ENCODE assay signal across 1 cellular context in genomic region chr17:66228887-66229782, GRCh38.
TF ChIP-seq lines count a peak whose summit lies in the region.

A gene with protein sequence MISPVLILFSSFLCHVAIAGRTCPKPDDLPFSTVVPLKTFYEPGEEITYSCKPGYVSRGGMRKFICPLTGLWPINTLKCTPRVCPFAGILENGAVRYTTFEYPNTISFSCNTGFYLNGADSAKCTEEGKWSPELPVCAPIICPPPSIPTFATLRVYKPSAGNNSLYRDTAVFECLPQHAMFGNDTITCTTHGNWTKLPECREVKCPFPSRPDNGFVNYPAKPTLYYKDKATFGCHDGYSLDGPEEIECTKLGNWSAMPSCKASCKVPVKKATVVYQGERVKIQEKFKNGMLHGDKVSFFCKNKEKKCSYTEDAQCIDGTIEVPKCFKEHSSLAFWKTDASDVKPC (minus strand): TSS chr17:66229415. CDS start chr17:66229379, 36 bp downstream.

TF ChIP-seq in HepG2, 621 proteins besides CTCF, POLR2A, EP300 and RAD21 (continued from another document and continues in another):
- TF ChIP-seq, protein P1, sequence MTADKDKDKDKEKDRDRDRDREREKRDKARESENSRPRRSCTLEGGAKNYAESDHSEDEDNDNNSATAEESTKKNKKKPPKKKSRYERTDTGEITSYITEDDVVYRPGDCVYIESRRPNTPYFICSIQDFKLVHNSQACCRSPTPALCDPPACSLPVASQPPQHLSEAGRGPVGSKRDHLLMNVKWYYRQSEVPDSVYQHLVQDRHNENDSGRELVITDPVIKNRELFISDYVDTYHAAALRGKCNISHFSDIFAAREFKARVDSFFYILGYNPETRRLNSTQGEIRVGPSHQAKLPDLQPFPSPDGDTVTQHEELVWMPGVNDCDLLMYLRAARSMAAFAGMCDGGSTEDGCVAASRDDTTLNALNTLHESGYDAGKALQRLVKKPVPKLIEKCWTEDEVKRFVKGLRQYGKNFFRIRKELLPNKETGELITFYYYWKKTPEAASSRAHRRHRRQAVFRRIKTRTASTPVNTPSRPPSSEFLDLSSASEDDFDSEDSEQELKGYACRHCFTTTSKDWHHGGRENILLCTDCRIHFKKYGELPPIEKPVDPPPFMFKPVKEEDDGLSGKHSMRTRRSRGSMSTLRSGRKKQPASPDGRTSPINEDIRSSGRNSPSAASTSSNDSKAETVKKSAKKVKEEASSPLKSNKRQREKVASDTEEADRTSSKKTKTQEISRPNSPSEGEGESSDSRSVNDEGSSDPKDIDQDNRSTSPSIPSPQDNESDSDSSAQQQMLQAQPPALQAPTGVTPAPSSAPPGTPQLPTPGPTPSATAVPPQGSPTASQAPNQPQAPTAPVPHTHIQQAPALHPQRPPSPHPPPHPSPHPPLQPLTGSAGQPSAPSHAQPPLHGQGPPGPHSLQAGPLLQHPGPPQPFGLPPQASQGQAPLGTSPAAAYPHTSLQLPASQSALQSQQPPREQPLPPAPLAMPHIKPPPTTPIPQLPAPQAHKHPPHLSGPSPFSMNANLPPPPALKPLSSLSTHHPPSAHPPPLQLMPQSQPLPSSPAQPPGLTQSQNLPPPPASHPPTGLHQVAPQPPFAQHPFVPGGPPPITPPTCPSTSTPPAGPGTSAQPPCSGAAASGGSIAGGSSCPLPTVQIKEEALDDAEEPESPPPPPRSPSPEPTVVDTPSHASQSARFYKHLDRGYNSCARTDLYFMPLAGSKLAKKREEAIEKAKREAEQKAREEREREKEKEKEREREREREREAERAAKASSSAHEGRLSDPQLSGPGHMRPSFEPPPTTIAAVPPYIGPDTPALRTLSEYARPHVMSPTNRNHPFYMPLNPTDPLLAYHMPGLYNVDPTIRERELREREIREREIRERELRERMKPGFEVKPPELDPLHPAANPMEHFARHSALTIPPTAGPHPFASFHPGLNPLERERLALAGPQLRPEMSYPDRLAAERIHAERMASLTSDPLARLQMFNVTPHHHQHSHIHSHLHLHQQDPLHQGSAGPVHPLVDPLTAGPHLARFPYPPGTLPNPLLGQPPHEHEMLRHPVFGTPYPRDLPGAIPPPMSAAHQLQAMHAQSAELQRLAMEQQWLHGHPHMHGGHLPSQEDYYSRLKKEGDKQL (CRISPR knock-in tag; IDR thresholded peaks at IDR 0.05; ENCODE audit: low read depth), result peak; percentile 20; the same call in 1 of the 2 replicates
- TF ChIP-seq, protein P2, sequence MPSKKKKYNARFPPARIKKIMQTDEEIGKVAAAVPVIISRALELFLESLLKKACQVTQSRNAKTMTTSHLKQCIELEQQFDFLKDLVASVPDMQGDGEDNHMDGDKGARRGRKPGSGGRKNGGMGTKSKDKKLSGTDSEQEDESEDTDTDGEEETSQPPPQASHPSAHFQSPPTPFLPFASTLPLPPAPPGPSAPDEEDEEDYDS (CRISPR knock-in tag; IDR thresholded peaks at IDR 0.05), result peak; percentile 99
- no peak for TF ChIP-seq EZH2 (conservative IDR thresholded peaks at IDR 0.05; ENCODE audit: low read depth, low read length)
- TF ChIP-seq KLF16 (CRISPR knock-in tag; IDR thresholded peaks at IDR 0.05), result peak in 1 of 2 experiments; percentile 87; a peak in 2 of 4 replicates
- peak; percentile 96 for TF ChIP-seq SNAI1 (CRISPR knock-in tag; IDR thresholded peaks at IDR 0.05; ENCODE audit: borderline replicate concordance)
- peak; percentile 98 for TF ChIP-seq HNRNPUL1 (IDR thresholded peaks at IDR 0.05; ENCODE audit: low read depth, low read length)
- TF ChIP-seq HMGXB4 (CRISPR knock-in tag; IDR thresholded peaks at IDR 0.05; ENCODE audit: borderline replicate concordance in 1 of 2, low read depth in 1 of 2), result peak; percentile 64 to 74; a peak in 2 of 4 replicates
- peak; percentile 91 for TF ChIP-seq GATAD2A (CRISPR knock-in tag; IDR thresholded peaks at IDR 0.05)
- TF ChIP-seq, protein P3, sequence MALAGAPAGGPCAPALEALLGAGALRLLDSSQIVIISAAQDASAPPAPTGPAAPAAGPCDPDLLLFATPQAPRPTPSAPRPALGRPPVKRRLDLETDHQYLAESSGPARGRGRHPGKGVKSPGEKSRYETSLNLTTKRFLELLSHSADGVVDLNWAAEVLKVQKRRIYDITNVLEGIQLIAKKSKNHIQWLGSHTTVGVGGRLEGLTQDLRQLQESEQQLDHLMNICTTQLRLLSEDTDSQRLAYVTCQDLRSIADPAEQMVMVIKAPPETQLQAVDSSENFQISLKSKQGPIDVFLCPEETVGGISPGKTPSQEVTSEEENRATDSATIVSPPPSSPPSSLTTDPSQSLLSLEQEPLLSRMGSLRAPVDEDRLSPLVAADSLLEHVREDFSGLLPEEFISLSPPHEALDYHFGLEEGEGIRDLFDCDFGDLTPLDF (CRISPR knock-in tag; IDR thresholded peaks at IDR 0.05), result 0 out of 2 replicates have a peak, but pooled peaks have one; percentile 66
- TF ChIP-seq FOXK2 (IDR thresholded peaks at IDR 0.05), result 0 out of 2 replicates have a peak, but pooled peaks have one; percentile 42
- TF ChIP-seq KAT8 (CRISPR knock-in tag; IDR thresholded peaks at IDR 0.05), result peak; percentile 69
- TF ChIP-seq BRCA1 (CRISPR knock-in tag; IDR thresholded peaks at IDR 0.05), result peak; percentile 87; the same call in 1 of the 2 replicates
- TF ChIP-seq KLF6 (CRISPR knock-in tag; IDR thresholded peaks at IDR 0.05), result peak; percentile 32; the same call in 1 of the 2 replicates
- peak; percentile 94 for TF ChIP-seq MED1 (CRISPR knock-in tag; IDR thresholded peaks at IDR 0.05)
- peak; percentile 81; the same call in 1 of the 2 replicates for TF ChIP-seq ZNF569 (CRISPR knock-in tag; IDR thresholded peaks at IDR 0.05; ENCODE audit: borderline replicate concordance)
- TF ChIP-seq, protein P4, sequence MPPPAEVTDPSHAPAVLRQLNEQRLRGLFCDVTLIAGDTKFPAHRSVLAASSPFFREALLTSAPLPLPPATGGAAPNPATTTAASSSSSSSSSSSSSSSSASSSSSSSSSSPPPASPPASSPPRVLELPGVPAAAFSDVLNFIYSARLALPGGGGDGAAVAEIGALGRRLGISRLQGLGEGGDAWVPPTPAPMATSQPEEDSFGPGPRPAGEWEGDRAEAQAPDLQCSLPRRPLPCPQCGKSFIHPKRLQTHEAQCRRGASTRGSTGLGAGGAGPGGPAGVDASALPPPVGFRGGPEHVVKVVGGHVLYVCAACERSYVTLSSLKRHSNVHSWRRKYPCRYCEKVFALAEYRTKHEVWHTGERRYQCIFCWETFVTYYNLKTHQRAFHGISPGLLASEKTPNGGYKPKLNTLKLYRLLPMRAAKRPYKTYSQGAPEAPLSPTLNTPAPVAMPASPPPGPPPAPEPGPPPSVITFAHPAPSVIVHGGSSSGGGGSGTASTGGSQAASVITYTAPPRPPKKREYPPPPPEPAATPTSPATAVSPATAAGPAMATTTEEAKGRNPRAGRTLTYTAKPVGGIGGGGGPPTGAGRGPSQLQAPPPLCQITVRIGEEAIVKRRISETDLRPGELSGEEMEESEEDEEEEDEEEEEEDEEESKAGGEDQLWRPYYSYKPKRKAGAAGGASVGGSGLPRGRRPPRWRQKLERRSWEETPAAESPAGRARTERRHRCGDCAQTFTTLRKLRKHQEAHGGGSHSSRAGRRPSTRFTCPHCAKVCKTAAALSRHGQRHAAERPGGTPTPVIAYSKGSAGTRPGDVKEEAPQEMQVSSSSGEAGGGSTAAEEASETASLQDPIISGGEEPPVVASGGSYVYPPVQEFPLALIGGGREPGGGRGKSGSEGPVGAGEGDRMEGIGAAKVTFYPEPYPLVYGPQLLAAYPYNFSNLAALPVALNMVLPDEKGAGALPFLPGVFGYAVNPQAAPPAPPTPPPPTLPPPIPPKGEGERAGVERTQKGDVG (CRISPR knock-in tag; IDR thresholded peaks at IDR 0.05; ENCODE audit: borderline replicate concordance), result peak; percentile 68; the same call in 1 of the 2 replicates
- peak; percentile 85 for TF ChIP-seq MIXL1 (CRISPR knock-in tag; IDR thresholded peaks at IDR 0.05)
- peak; percentile 60 for TF ChIP-seq ZNF781 (CRISPR knock-in tag; IDR thresholded peaks at IDR 0.05; ENCODE audit: borderline replicate concordance, not compliant biosample characterization)
- peak; percentile 49 for TF ChIP-seq RFXAP (CRISPR knock-in tag; IDR thresholded peaks at IDR 0.05; ENCODE audit: borderline replicate concordance)
- TF ChIP-seq NR2F1 (CRISPR knock-in tag; IDR thresholded peaks at IDR 0.05), result peak in 1 of 2 experiments; percentile 30; a peak in 1 of 4 replicates
- no peak for TF ChIP-seq MAZ (IDR thresholded peaks at IDR 0.05; ENCODE audit: borderline replicate concordance, low read depth, low read length)
- TF ChIP-seq MAZ (CRISPR knock-in tag; IDR thresholded peaks at IDR 0.05; ENCODE audit: low read depth), result no peak
- no peak for TF ChIP-seq ZNF704 (CRISPR knock-in tag; IDR thresholded peaks at IDR 0.05; ENCODE audit: borderline replicate concordance)
- peak; percentile 84; the same call in 1 of the 2 replicates for TF ChIP-seq SIX1 (CRISPR knock-in tag; IDR thresholded peaks at IDR 0.05; ENCODE audit: borderline replicate concordance)
- TF ChIP-seq ARID2 (CRISPR knock-in tag; IDR thresholded peaks at IDR 0.05; ENCODE audit: borderline replicate concordance), result peak; percentile 87; the same call in 1 of the 2 replicates
- peak; percentile 94 for TF ChIP-seq ISL2 (CRISPR knock-in tag; IDR thresholded peaks at IDR 0.05)
- TF ChIP-seq, protein P5, sequence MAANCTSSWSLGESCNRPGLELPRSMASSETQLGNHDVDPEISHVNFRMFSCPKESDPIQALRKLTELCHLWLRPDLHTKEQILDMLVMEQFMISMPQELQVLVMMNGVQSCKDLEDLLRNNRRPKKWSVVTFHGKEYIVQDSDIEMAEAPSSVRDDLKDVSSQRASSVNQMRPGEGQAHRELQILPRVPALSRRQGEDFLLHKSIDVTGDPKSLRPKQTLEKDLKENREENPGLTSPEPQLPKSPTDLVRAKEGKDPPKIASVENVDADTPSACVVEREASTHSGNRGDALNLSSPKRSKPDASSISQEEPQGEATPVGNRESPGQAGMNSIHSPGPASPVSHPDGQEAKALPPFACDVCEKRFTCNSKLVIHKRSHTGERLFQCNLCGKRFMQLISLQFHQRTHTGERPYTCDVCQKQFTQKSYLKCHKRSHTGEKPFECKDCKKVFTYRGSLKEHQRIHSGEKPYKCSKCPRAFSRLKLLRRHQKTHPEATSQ (CRISPR knock-in tag; IDR thresholded peaks at IDR 0.05; ENCODE audit: borderline replicate concordance), result peak; percentile 74; the same call in 1 of the 2 replicates
- no peak for TF ChIP-seq SOX6 (IDR thresholded peaks at IDR 0.05)
- TF ChIP-seq SOX6 (CRISPR knock-in tag; IDR thresholded peaks at IDR 0.05), result peak; percentile 91
- TF ChIP-seq ZNF777 (CRISPR knock-in tag; IDR thresholded peaks at IDR 0.05), result 0 out of 2 replicates have a peak, but pooled peaks have one; percentile 42
- TF ChIP-seq ISX (CRISPR knock-in tag; conservative IDR thresholded peaks at IDR 0.05), result 0 out of 2 replicates have a peak, but pooled peaks have one; percentile 63
- peak; percentile 16 for TF ChIP-seq ZEB1 (IDR thresholded peaks at IDR 0.05; ENCODE audit: insufficient replicate concordance, low read depth)
- TF ChIP-seq BRD4 (CRISPR knock-in tag; IDR thresholded peaks at IDR 0.05), result peak; percentile 73; the same call in 1 of the 2 replicates
- TF ChIP-seq NFKB2 (CRISPR knock-in tag; IDR thresholded peaks at IDR 0.05; ENCODE audit: borderline replicate concordance), result peak; percentile 27; the same call in 1 of the 2 replicates
- 0 out of 2 replicates have a peak, but pooled peaks have one; percentile 23 for TF ChIP-seq TP53 (CRISPR knock-in tag; conservative IDR thresholded peaks at IDR 0.05)
- TF ChIP-seq ZSCAN12 (CRISPR knock-in tag; IDR thresholded peaks at IDR 0.05), result peak; percentile 77; the same call in 1 of the 2 replicates
- TF ChIP-seq, protein P6, sequence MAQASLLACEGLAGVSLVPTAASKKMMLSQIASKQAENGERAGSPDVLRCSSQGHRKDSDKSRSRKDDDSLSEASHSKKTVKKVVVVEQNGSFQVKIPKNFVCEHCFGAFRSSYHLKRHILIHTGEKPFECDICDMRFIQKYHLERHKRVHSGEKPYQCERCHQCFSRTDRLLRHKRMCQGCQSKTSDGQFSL (CRISPR knock-in tag; IDR thresholded peaks at IDR 0.05), result 0 out of 2 replicates have a peak, but pooled peaks have one; percentile 51
- TF ChIP-seq ELF4 (CRISPR knock-in tag; IDR thresholded peaks at IDR 0.05; ENCODE audit: borderline replicate concordance), result 0 out of 2 replicates have a peak, but pooled peaks have one; percentile 18
- peak; percentile 61; the same call in 1 of the 2 replicates for TF ChIP-seq IKZF5 (CRISPR knock-in tag; IDR thresholded peaks at IDR 0.05)
- TF ChIP-seq, protein P7, sequence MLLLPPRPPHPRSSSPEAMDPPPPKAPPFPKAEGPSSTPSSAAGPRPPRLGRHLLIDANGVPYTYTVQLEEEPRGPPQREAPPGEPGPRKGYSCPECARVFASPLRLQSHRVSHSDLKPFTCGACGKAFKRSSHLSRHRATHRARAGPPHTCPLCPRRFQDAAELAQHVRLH (CRISPR knock-in tag; IDR thresholded peaks at IDR 0.05; ENCODE audit: borderline replicate concordance, low read depth), result 0 out of 2 replicates have a peak, but pooled peaks have one; percentile 21
- TF ChIP-seq ZNF549 (CRISPR knock-in tag; IDR thresholded peaks at IDR 0.05), result 0 out of 2 replicates have a peak, but pooled peaks have one; percentile 50
- TF ChIP-seq ZNF660 (CRISPR knock-in tag; IDR thresholded peaks at IDR 0.05; ENCODE audit: borderline replicate concordance, low read depth), result no peak
- 0 out of 2 replicates have a peak, but pooled peaks have one; percentile 41 for TF ChIP-seq ZFP36L2 (CRISPR knock-in tag; IDR thresholded peaks at IDR 0.05)
- peak; percentile 28; the same call in 1 of the 2 replicates for TF ChIP-seq SPEN (CRISPR knock-in tag; IDR thresholded peaks at IDR 0.05; ENCODE audit: low read depth)
- TF ChIP-seq SATB2 (CRISPR knock-in tag; IDR thresholded peaks at IDR 0.05), result peak; percentile 86; the same call in 1 of the 2 replicates
